Comparison of ENCODE assay signal across 8 cellular contexts in the genomic region with DNA sequence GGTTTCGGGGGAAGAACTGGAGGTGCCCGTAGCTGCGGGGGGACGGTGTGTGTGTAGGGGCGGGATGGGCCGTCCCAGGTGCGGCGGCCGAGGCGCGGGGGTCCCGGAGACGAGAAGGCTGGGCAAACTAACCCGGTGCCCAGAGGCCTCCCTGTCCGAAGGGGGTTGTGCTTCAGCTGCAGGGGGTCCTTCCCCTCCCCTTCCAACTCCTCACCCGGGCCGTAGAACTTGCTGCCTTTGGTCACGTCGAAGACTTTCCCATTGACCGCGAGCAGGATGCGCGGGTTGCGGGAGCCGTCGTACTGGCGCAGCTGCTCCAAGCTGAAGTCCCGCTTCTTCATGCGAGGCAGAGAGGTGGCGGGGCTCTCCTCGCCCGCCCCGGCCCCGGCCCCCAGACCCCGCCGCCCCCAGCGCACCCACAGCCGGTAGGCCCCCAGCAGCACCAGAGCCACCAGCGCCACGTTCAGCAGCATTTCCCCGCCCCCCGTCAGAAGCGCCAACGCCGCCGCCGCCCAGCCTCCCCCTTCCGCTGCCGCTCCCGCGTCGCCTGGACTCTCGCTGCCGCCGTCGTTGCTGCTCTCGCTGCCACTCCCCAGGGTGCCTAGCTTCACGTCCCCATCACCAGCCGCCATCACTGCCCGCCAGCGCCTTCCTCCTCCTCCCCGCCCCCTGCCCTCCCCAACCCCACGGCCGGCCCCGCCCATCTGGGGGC. TPM values are rescaled to one million over a fixed set of nuclear protein-coding genes. Genes with fewer than 3 reads are reported as not detected.
DNase-seq lines count a peak whose midpoint lies in the region; ATAC-seq and TF ChIP-seq lines count a peak whose summit lies in the region.

A gene with protein sequence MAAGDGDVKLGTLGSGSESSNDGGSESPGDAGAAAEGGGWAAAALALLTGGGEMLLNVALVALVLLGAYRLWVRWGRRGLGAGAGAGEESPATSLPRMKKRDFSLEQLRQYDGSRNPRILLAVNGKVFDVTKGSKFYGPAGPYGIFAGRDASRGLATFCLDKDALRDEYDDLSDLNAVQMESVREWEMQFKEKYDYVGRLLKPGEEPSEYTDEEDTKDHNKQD (minus strand): TSS at position 655 of the 712 bp plus-strand sequence. CDS start 23 bp downstream, at position 632.

- peak within 1 kb of the TSS; percentile 86 to 93 for H3K9ac ChIP-seq in colonic mucosa (ENCODE audit: low read depth in 2 of 2, low read length in 2 of 2)

- H3K36me3 ChIP-seq in colonic mucosa (no peaks in the 10 kb centered on the region), right lobe of liver (no peaks in the 10 kb centered on the region)

- peak within 1 kb of the TSS; percentile 96 to 97 for H3K27ac Mint-ChIP-seq in stimulated activated naive CD8-positive, alpha-beta T cell treated with anti-CD3 and anti-CD28 coated beads, Interleukin-15, amount 100 ng/mL, for 72 hours

- H3K4me3 ChIP-seq in colonic mucosa (peak within 1 kb of the TSS; percentile 74), right lobe of liver (peak within 1 kb of the TSS; percentile 69 to 82 (median 74))

- peak within 1 kb of the TSS; percentile 93 for H3K27ac ChIP-seq in colonic mucosa
- H3K27ac ChIP-seq in right lobe of liver: peak within 1 kb of the TSS; percentile 91 to 92 (median 91)

- ATAC-seq in HG02938 (IDR thresholded peaks at IDR 0.05; ENCODE audit: unreplicated experiment) (peak; percentile 13), right lobe of liver (peak in 3 of 4 donors; percentile 4 to 7 (median 6)), GM19328 (IDR thresholded peaks at IDR 0.05; ENCODE audit: unreplicated experiment) (no peak)
- ATAC-seq in stimulated activated naive CD8-positive, alpha-beta T cell treated with anti-CD3 and anti-CD28 coated beads, Interleukin-15, amount 100 ng/mL, for 72 hours: peak; percentile 5

- peaks cover 40% of the 10 kb centered on the region for H3K4me1 Mint-ChIP-seq in stimulated activated naive CD8-positive, alpha-beta T cell treated with anti-CD3 and anti-CD28 coated beads, Interleukin-15, amount 100 ng/mL, for 72 hours

- no peak for TF ChIP-seq CTCF in colonic mucosa (IDR thresholded peaks at IDR 0.05)
- TF ChIP-seq CTCF in right lobe of liver (IDR thresholded peaks at IDR 0.05): no peak

- H3K9me3 ChIP-seq in colonic mucosa (no peaks in the 10 kb centered on the region), right lobe of liver (no peaks in the 10 kb centered on the region)

- no peaks in the 10 kb centered on the region for H3K9me3 Mint-ChIP-seq in stimulated activated naive CD8-positive, alpha-beta T cell treated with anti-CD3 and anti-CD28 coated beads, Interleukin-15, amount 100 ng/mL, for 72 hours

- H3K27me3 ChIP-seq in colonic mucosa (no peaks in the 10 kb centered on the region), right lobe of liver (no peaks in the 10 kb centered on the region)

- DNase-seq in activated gamma-delta T cell treated with Interleukin-2 at 50 U/mL for 16 hours: peak; percentile 12
- no peak for DNase-seq in activated gamma-delta T cell (lab: John Stamatoyannopoulos, UW)
- peak; percentile 25 for DNase-seq in RPMI8226
- peak; percentile 50 for DNase-seq in colonic mucosa
- DNase-seq in right lobe of liver: peak in 1 of 3 donors; percentile 55
- no peak for DNase-seq in stimulated activated naive CD8-positive, alpha-beta T cell treated with anti-CD3 and anti-CD28 coated beads, Interleukin-15, amount 100 ng/mL, for 72 hours

- WGBS in right lobe of liver (ENCODE audit: insufficient coverage, low coverage, low lambda C conversion rate, missing lambda C conversion rate): 2% methylated on average over 9 of the region's 65 CpGs

- intact Hi-C loops in colonic mucosa (cut with DNase I): loop anchor here (5.0 to 10.0 kb wide), 3 partner anchors 93 to 225 kb away; partner anchors contain the start of gene LARP1B
- intact Hi-C loops in right lobe of liver (cut with DNase I): no loop called here

- H3K4me1 ChIP-seq in colonic mucosa (no peaks in the 10 kb centered on the region), right lobe of liver (peaks cover 0 to 30% (median 4%) of the 10 kb centered on the region in 4 donors)

- no peak for TF ChIP-seq POLR2A in right lobe of liver (IDR thresholded peaks at IDR 0.05)

- peak within 1 kb of the TSS; percentile 77 to 94 for H3K4me3 Mint-ChIP-seq in stimulated activated naive CD8-positive, alpha-beta T cell treated with anti-CD3 and anti-CD28 coated beads, Interleukin-15, amount 100 ng/mL, for 72 hours

- no peaks in the 10 kb centered on the region for H3K27me3 Mint-ChIP-seq in stimulated activated naive CD8-positive, alpha-beta T cell treated with anti-CD3 and anti-CD28 coated beads, Interleukin-15, amount 100 ng/mL, for 72 hours

RNA-seq across cellular contexts. Expression of the gene that starts here (rescaled TPM):
- total RNA-seq in colonic mucosa (100 to 1,000 TPM in 1 of 2 donors, 10 to 100 TPM in 1; 76.3 to 116 TPM), right lobe of liver (100 to 1,000 TPM in 1 of 6 experiments, 10 to 100 TPM in 5; 54.3 to 129 (median 65.7) TPM)

Comparison
In these comparisons a context has a peak if more than half of its experiments do, and no peak if none do; other contexts are left out.
1. DNase-seq: peak in activated gamma-delta T cell treated with Interleukin-2 at 50 U/mL for 16 hours (single experiment), RPMI8226 (single experiment) and colonic mucosa (single experiment); none in activated gamma-delta T cell (single experiment) and stimulated activated naive CD8-positive, alpha-beta T cell treated with anti-CD3 and anti-CD28 coated beads, Interleukin-15, amount 100 ng/mL, for 72 hours (0 of 2).